ENCODE assay signal across 17 cellular contexts in the genomic region with DNA sequence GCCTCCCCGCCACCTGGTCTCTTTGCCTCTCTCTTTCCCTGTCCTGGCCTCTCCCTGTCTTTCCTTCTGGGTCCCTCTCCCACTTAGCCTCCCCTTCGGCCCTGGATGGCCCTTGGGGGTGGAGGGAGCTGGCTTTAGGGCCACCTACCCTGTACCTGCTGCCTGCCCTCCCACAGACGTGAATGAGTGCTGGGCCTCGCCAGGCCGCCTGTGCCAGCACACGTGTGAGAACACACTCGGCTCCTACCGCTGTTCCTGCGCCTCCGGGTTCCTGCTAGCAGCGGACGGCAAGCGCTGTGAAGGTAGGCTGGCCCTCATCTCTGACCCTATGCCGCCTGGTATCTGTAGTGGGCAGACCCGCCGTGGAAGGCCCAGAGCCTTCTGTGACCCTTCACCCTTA.
"Had no signal": no experiment of that assay in that cellular context is flagged by ENCODE, and none has a peak within 500 bp of the region (broad histone marks: within the 10 kb centered on the region; RNA-seq: fewer than 3 reads in every experiment).

No MANE protein-coding gene starts in this region.

- H3K9me3 ChIP-seq: esophagus muscularis mucosa, gastrocnemius medialis, heart right ventricle, mucosa of descending colon, prostate gland, right lobe of liver had no signal

- DNase-seq: effector memory CD8-positive, alpha-beta T cell; gastrocnemius medialis; hypothalamus; kidney glomerular epithelial cell; mucosa of descending colon; naive thymus-derived CD8-positive, alpha-beta T cell; occipital lobe; stimulated activated CD4-positive, alpha-beta T cell treated with anti-CD3 and anti-CD28 coated beads, Interleukin-4, amount 100 ng/mL, for 1 hour; stimulated activated naive B cell treated with anti-CD40 and anti-IgM and Interleukin-4, amounts not matched to agents 10 μg/mL and 1 μg/mL and 100 μg/mL, for 72 hours; trophoblast cell had no signal

- H3K4me1 ChIP-seq: esophagus muscularis mucosa, gastrocnemius medialis, heart right ventricle, parathyroid adenoma, prostate gland, right lobe of liver had no signal

- H3K9me3 Mint-ChIP-seq: dendritic cell treated with granulocyte-macrophage colony-stimulating factor and Interleukin-4, amounts not matched to agents 40 ng/mL and 50 ng/mL, for 4 days; naive thymus-derived CD8-positive, alpha-beta T cell had no signal

- H3K27ac Mint-ChIP-seq: dendritic cell treated with granulocyte-macrophage colony-stimulating factor and Interleukin-4, amounts not matched to agents 40 ng/mL and 50 ng/mL, for 4 days; effector memory CD8-positive, alpha-beta T cell; stimulated activated naive B cell treated with anti-CD40 and anti-IgM and Interleukin-4, amounts not matched to agents 10 μg/mL and 1 μg/mL and 100 μg/mL, for 72 hours had no signal

- H3K27ac ChIP-seq: epithelial cell of prostate, esophagus muscularis mucosa, gastrocnemius medialis, heart right ventricle, parathyroid adenoma, prostate gland, right lobe of liver had no signal

- H3K4me1 Mint-ChIP-seq: stimulated activated naive B cell treated with anti-CD40 and anti-IgM and Interleukin-4, amounts not matched to agents 10 μg/mL and 1 μg/mL and 100 μg/mL, for 72 hours had no signal

- H3K4me3 ChIP-seq: esophagus muscularis mucosa, gastrocnemius medialis, heart right ventricle, mucosa of descending colon, prostate gland, right lobe of liver had no signal

- H3K27me3 ChIP-seq: esophagus muscularis mucosa, gastrocnemius medialis, heart right ventricle, right lobe of liver had no signal

- ATAC-seq: effector memory CD8-positive, alpha-beta T cell; gastrocnemius medialis; heart right ventricle; mucosa of descending colon; naive thymus-derived CD8-positive, alpha-beta T cell; right lobe of liver; stimulated activated naive B cell treated with anti-CD40 and anti-IgM and Interleukin-4, amounts not matched to agents 10 μg/mL and 1 μg/mL and 100 μg/mL, for 72 hours had no signal

- H3K27me3 Mint-ChIP-seq: dendritic cell treated with granulocyte-macrophage colony-stimulating factor and Interleukin-4, amounts not matched to agents 40 ng/mL and 50 ng/mL, for 4 days; naive thymus-derived CD8-positive, alpha-beta T cell; stimulated activated naive B cell treated with anti-CD40 and anti-IgM and Interleukin-4, amounts not matched to agents 10 μg/mL and 1 μg/mL and 100 μg/mL, for 72 hours had no signal

- H3K4me3 Mint-ChIP-seq: dendritic cell treated with granulocyte-macrophage colony-stimulating factor and Interleukin-4, amounts not matched to agents 40 ng/mL and 50 ng/mL, for 4 days; effector memory CD8-positive, alpha-beta T cell; naive thymus-derived CD8-positive, alpha-beta T cell; stimulated activated naive B cell treated with anti-CD40 and anti-IgM and Interleukin-4, amounts not matched to agents 10 μg/mL and 1 μg/mL and 100 μg/mL, for 72 hours had no signal

- H3K36me3 ChIP-seq: gastrocnemius medialis, prostate gland, right lobe of liver had no signal
